Comparison of ENCODE assay signal across 18 cellular contexts in genomic region chr22:39293766-39294368, GRCh38. TPM values are rescaled to one million over a fixed set of nuclear protein-coding genes. Genes with fewer than 3 reads are reported as not detected.
A peak's percentile ranks its signal among the peaks of the same experiment; 100 is the strongest.
DNase-seq lines count a peak whose midpoint lies in the region; ATAC-seq and TF ChIP-seq lines count a peak whose summit lies in the region.
"Had no signal": no experiment of that assay in that cellular context is flagged by ENCODE, and none has a peak within 500 bp of the region (broad histone marks: within the 10 kb centered on the region; RNA-seq: fewer than 3 reads in every experiment).

No MANE protein-coding gene starts in this region.

- H3K4me2 ChIP-seq in PC-9 (peak overlapping the region; percentile 78), parathyroid adenoma (ENCODE audit: low read length) (peak overlapping the region; percentile 83)
- H3K4me2 ChIP-seq: KMS-11, SK-N-SH had no signal

- no peak overlapping the region for H2AFZ ChIP-seq in PC-9
- H2AFZ ChIP-seq in parathyroid adenoma, result peak overlapping the region; percentile 50

- ATAC-seq in HG02759 (IDR thresholded peaks at IDR 0.05; ENCODE audit: unreplicated experiment), result no peak
- no peak for ATAC-seq in GM19035 (IDR thresholded peaks at IDR 0.05; ENCODE audit: unreplicated experiment)

- H3K9ac ChIP-seq in parathyroid adenoma, result no peak overlapping the region
- H3K9ac ChIP-seq: BLaER1 treated with 17β-estradiol and CSF1 and Interleukin-3, amounts not matched to agents 10 nM and 100 nM; KMS-11; SK-N-SH had no signal

- peak overlapping the region; percentile 68 for H3K27ac ChIP-seq in C4-2B
- H3K27ac ChIP-seq in PC-9, result peak overlapping the region; percentile 30
- peak overlapping the region; percentile 97 for H3K27ac ChIP-seq in parathyroid adenoma
- H3K27ac ChIP-seq: BLaER1 treated with 17β-estradiol and CSF1 and Interleukin-3, amounts not matched to agents 10 nM and 100 nM; KMS-11 had no signal

- POLR2A ChIA-PET in PC-9 (lab: Charles Lee; ENCODE audit: unreplicated experiment), result interaction anchor here (0.6 kb wide), 3 partner anchors 26 to 392 kb away, joined by 4 to 10 read pairs (median 8); no protein-coding TSS in a partner anchor
- POLR2A ChIA-PET in Caco-2 (lab: Charles Lee), result no interaction called here

- H4K20me1 ChIP-seq in PC-9 (ENCODE audit: insufficient read depth), result no peaks in the 10 kb centered on the region

- DNase-seq in PC-9 (peak; percentile 61 to 79), islet precursor cell (peak; percentile 64), Caco-2 (no peak)
- DNase-seq: DMS153; NCI-H1092 treated with DMSO at 0.1 percent for 48 hours; NCI-H1694; NCI-H2107; NCI-H69; NK-92 treated with Interleukin-12 subunit alpha and Interleukin-12 subunit beta, amount 100 ng/mL, for 24 hours; OCI-M1; SK-N-SH had no signal

- H3K27ac Mint-ChIP-seq in Caco-2 (ENCODE audit: unreplicated experiment), result no peak overlapping the region

- H3K9me3 ChIP-seq in PC-9 (ENCODE audit: insufficient read depth, low read depth), result no peaks in the 10 kb centered on the region
- no peaks in the 10 kb centered on the region for H3K9me3 ChIP-seq in parathyroid adenoma (ENCODE audit: control insufficient read depth, low read length)
- no peaks in the 10 kb centered on the region for H3K9me3 ChIP-seq in Caco-2
- H3K9me3 ChIP-seq: BLaER1 treated with 17β-estradiol and CSF1 and Interleukin-3, amounts not matched to agents 10 nM and 100 nM; HAP-1; SK-N-SH had no signal

- CTCF ChIA-PET in PC-9 (lab: Charles Lee) (interaction anchor here (0.5 to 0.7 kb wide), 4 partner anchors 12 to 88 kb away, joined by 4 to 13 read pairs (median 6); no protein-coding TSS in a partner anchor), Caco-2 (lab: Charles Lee) (interaction anchor here (0.7 to 0.9 kb wide), 3 partner anchors 10 to 58 kb away, joined by 3 read pairs; no protein-coding TSS in a partner anchor)

- no peaks in the 10 kb centered on the region for H3K9me3 Mint-ChIP-seq in Caco-2 (ENCODE audit: unreplicated experiment)

- H3K79me2 ChIP-seq in PC-9 (ENCODE audit: low read depth) (no peaks in the 10 kb centered on the region), parathyroid adenoma (no peaks in the 10 kb centered on the region)

- no peak for TF ChIP-seq CTCF in C4-2B (conservative IDR thresholded peaks at IDR 0.05)
- TF ChIP-seq CTCF in PC-9 (conservative IDR thresholded peaks at IDR 0.05), result no peak
- no peak for TF ChIP-seq CTCF in parathyroid adenoma (IDR thresholded peaks at IDR 0.05)
- no peak for TF ChIP-seq CTCF in Caco-2 (IDR thresholded peaks at IDR 0.05; ENCODE audit: insufficient read depth in 1 of 2, low read depth in 1 of 2, low read length in 1 of 2, severe bottlenecking in 1 of 2, unreplicated experiment in 1 of 2)

- H3K27me3 ChIP-seq in PC-9 (ENCODE audit: insufficient read depth, low read depth) (no peaks in the 10 kb centered on the region), parathyroid adenoma (ENCODE audit: control insufficient read depth, insufficient read depth, low read length) (no peaks in the 10 kb centered on the region), Caco-2 (replicated peaks; ENCODE audit: control insufficient read depth, insufficient read depth, low read length) (no peaks in the 10 kb centered on the region)
- H3K27me3 ChIP-seq: BLaER1 treated with 17β-estradiol and CSF1 and Interleukin-3, amounts not matched to agents 10 nM and 100 nM had no signal

- H3F3A ChIP-seq in PC-9 (ENCODE audit: insufficient read depth, low read depth), result peaks cover 72% of the 10 kb centered on the region

- H3K36me3 ChIP-seq in PC-9 (ENCODE audit: low read depth) (no peaks in the 10 kb centered on the region), parathyroid adenoma (ENCODE audit: control insufficient read depth, insufficient read depth, low read length) (no peaks in the 10 kb centered on the region), Caco-2 (ENCODE audit: control insufficient read depth, insufficient read depth, low read length) (no peaks in the 10 kb centered on the region)
- H3K36me3 ChIP-seq: BLaER1 treated with 17β-estradiol and CSF1 and Interleukin-3, amounts not matched to agents 10 nM and 100 nM; HAP-1 had no signal

- H3K9me2 ChIP-seq in PC-9 (ENCODE audit: insufficient read depth), result no peaks in the 10 kb centered on the region
- H3K9me2 ChIP-seq: SK-N-SH had no signal

- H3K36me3 Mint-ChIP-seq in Caco-2 (ENCODE audit: insufficient read depth, unreplicated experiment), result no peaks in the 10 kb centered on the region

- no peaks in the 10 kb centered on the region for H3K27me3 Mint-ChIP-seq in Caco-2 (ENCODE audit: insufficient read depth, unreplicated experiment)

- intact Hi-C loops in PC-9 (cut with micrococcal nuclease; ENCODE audit: unreplicated experiment), result loop anchor here (2.0 kb wide), 1 partner anchor 27 kb away; no protein-coding TSS in a partner anchor
- intact Hi-C loops in Caco-2 (cut with micrococcal nuclease; ENCODE audit: unreplicated experiment), result loop anchor here (5.0 kb wide), 1 partner anchor 42 kb away; no protein-coding TSS in a partner anchor

- no peak overlapping the region for H3K4me3 Mint-ChIP-seq in Caco-2 (ENCODE audit: unreplicated experiment)

- H3K4me3 ChIP-seq in PC-9 (peak overlapping the region; percentile 27; the same call in 1 of the 2 replicates), parathyroid adenoma (ENCODE audit: low read depth, low read length) (peak overlapping the region; percentile 59), Caco-2 (ENCODE audit: low read depth, low read length) (no peak overlapping the region)
- H3K4me3 ChIP-seq: BLaER1 treated with 17β-estradiol and CSF1 and Interleukin-3, amounts not matched to agents 10 nM and 100 nM; HAP-1 had no signal

- H3K4me1 ChIP-seq in PC-9 (replicated peaks; ENCODE audit: insufficient read depth), result peaks cover 86% of the 10 kb centered on the region
- H3K4me1 ChIP-seq in parathyroid adenoma, result peaks cover 33% of the 10 kb centered on the region
- peaks cover 56% of the 10 kb centered on the region for H3K4me1 ChIP-seq in Caco-2
- H3K4me1 ChIP-seq: HAP-1 had no signal

- H3K4me1 Mint-ChIP-seq in Caco-2 (ENCODE audit: low read depth, unreplicated experiment), result peaks cover 32% of the 10 kb centered on the region

- BruUV-seq in PC-9 (replicated peaks; lab: Mats Ljungman, UMichigan) (no TSS peak), Caco-2 (replicated peaks; lab: Mats Ljungman, UMichigan) (no TSS peak)

RNA-seq across cellular contexts. Expression of gene RPL3, which starts 25.6 kb away (rescaled TPM):
- total RNA-seq in PC-9 (2021) (1,699 and 2,252 TPM in 2 replicates), Caco-2 (2022) (1,668 and 1,699 TPM in 2 replicates)

RNA-seq across cellular contexts. Expression of gene PDGFB, which starts 49.1 kb away (rescaled TPM):
- total RNA-seq in PC-9 (2021) (35.5 and 39.7 TPM in 2 replicates), Caco-2 (2022) (7.2 and 8.3 TPM in 2 replicates)

RNA-seq across cellular contexts. Expression of gene SYNGR1, which starts 55.9 kb away (rescaled TPM):
- total RNA-seq in PC-9 (2021) (12.0 and 19.1 TPM in 2 replicates), Caco-2 (2022) (20.2 and 21.9 TPM in 2 replicates)

Comparison
In these comparisons a context has a peak if more than half of its experiments do, and no peak if none do; other contexts are left out.
1. H3K27ac ChIP-seq: peak in every context shown above with its lines; median percentile 97 in parathyroid adenoma; 68 in C4-2B; 30 in PC-9.
2. DNase-seq: peak in PC-9 (2 of 2) and islet precursor cell (single experiment); none in Caco-2 (0 of 2).